ENCODE assay signal across 20 cellular contexts in the genomic region with DNA sequence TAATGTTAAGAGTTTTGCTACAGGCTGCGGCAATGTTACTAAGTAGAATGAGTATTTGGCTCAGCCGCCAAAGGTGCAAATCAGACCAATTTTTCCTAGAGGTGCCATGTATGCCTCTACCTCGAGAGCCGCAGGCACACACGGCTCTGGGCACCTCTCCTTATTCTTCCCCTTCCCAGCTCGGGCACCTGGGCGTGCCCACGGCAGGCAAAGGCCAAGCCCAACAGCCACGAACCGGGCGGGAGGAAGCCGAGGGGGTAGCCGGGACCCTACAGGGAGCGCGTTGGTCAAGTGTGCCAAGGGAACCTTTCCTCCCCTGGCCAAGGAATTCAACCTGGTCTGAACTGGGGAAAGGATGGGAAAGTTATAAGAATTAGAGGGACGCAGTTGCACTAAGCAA. TPM values are rescaled to one million over a fixed set of nuclear protein-coding genes. Genes with fewer than 3 reads are reported as not detected.
DNase-seq lines count a peak whose midpoint lies in the region; ATAC-seq and TF ChIP-seq lines count a peak whose summit lies in the region.
"Had no signal": no experiment of that assay in that cellular context is flagged by ENCODE, and none has a peak within 500 bp of the region (broad histone marks: within the 10 kb centered on the region; RNA-seq: fewer than 3 reads in every experiment).

No MANE protein-coding gene starts in this region.

- ATAC-seq in GM23338: no peak
- ATAC-seq in naive thymus-derived CD8-positive, alpha-beta T cell: no peak
- no peak for ATAC-seq in GM21515 (IDR thresholded peaks at IDR 0.05; ENCODE audit: unreplicated experiment)

- H4K20me1 ChIP-seq in GM23338 (replicated peaks; ENCODE audit: insufficient read depth): no peaks in the 10 kb centered on the region; the same call in 1 of the 2 replicates

- H3K9me3 Mint-ChIP-seq in GM23338 (peaks cover 16% of the 10 kb centered on the region; the same call in 2 of the 3 replicates), chondrocyte (ENCODE audit: low read depth) (no peaks in the 10 kb centered on the region)
- peaks cover 0 to 2% (median 0%) of the 10 kb centered on the region in 9 donors for H3K9me3 Mint-ChIP-seq in naive thymus-derived CD8-positive, alpha-beta T cell

- H3K4me2 ChIP-seq in GM23338: peak overlapping the region; percentile 84

- H2AFZ ChIP-seq in GM23338: no peak overlapping the region

- H3K4me3 Mint-ChIP-seq in GM23338: peak overlapping the region; percentile 72
- peak overlapping the region; percentile 83 for H3K4me3 Mint-ChIP-seq in chondrocyte (ENCODE audit: unreplicated experiment)
- H3K4me3 Mint-ChIP-seq in naive thymus-derived CD8-positive, alpha-beta T cell: peak overlapping the region in 9 of 10 donors; percentile 26 to 91 (median 76)

- POLR2A ChIA-PET in naive thymus-derived CD8-positive, alpha-beta T cell (lab: Charles Lee): no interaction called here

- H3F3A ChIP-seq in GM23338 (replicated peaks; ENCODE audit: low read depth): no peaks in the 10 kb centered on the region

- H3K79me2 ChIP-seq in GM23338 (replicated peaks; ENCODE audit: insufficient read depth): peaks cover 24% of the 10 kb centered on the region

- DNase-seq in AG10803 (ENCODE audit: low read depth) (no peak), GM23338 (ENCODE audit: low spot score) (no peak), chondrocyte (ENCODE audit: low spot score) (no peak), GM13976 (ENCODE audit: low spot score) (no peak), WERI-Rb-1 (no peak), NCI-H510A (lab: John Stamatoyannopoulos, UW) (no peak)
- no peak for DNase-seq in naive thymus-derived CD8-positive, alpha-beta T cell
- DNase-seq: activated CD4-positive, alpha-beta T cell treated with anti-CD3 and anti-CD28 coated beads, Interleukin-2, amount 50 U/mL, for 48 hours; brain microvascular endothelial cell; DMS79 treated with DMSO at 0.1 percent for 48 hours; esophagus squamous epithelium; GOT3; NCI-H226; stimulated activated CD4-positive, alpha-beta T cell treated with anti-CD3 and anti-CD28 coated beads, Interleukin-4, amount 100 ng/mL, for 4 hours had no signal

- no peak for TF ChIP-seq CTCF in AG10803 (conservative IDR thresholded peaks at IDR 0.05; ENCODE audit: low read length)
- TF ChIP-seq CTCF in GM23338 (conservative IDR thresholded peaks at IDR 0.05; ENCODE audit: low read depth in 2 of 2): no peak
- no peak for TF ChIP-seq CTCF in chondrocyte (IDR thresholded peaks at IDR 0.05)
- no peak for TF ChIP-seq CTCF in GM13976 (IDR thresholded peaks at IDR 0.05; ENCODE audit: borderline replicate concordance, control extremely low read depth, extremely low read depth, insufficient read depth, missing control alignments)
- no peak for TF ChIP-seq CTCF in WERI-Rb-1 (IDR thresholded peaks at IDR 0.05; ENCODE audit: low read depth, low read length)

- H3K36me3 ChIP-seq in GM23338 (ENCODE audit: insufficient read depth) (no peaks in the 10 kb centered on the region), WERI-Rb-1 (no peaks in the 10 kb centered on the region)
- H3K36me3 ChIP-seq: brain microvascular endothelial cell, esophagus squamous epithelium, neutrophil had no signal

- H3K27me3 Mint-ChIP-seq in GM23338 (ENCODE audit: insufficient read depth, low read depth, poor library complexity) (peaks cover 2% of the 10 kb centered on the region), chondrocyte (ENCODE audit: low read depth) (peaks cover 9% of the 10 kb centered on the region)
- peaks cover 0 to 3% (median 0%) of the 10 kb centered on the region in 5 donors for H3K27me3 Mint-ChIP-seq in naive thymus-derived CD8-positive, alpha-beta T cell

- in situ Hi-C loops in GM13976 (cut with MboI; ENCODE audit: low sequenced_read_pairs, unreplicated experiment): no loop called here

- peaks cover 15% of the 10 kb centered on the region for H3K9me3 ChIP-seq in WERI-Rb-1 (ENCODE audit: severe bottlenecking)
- H3K9me3 ChIP-seq: esophagus squamous epithelium, neutrophil had no signal

- H3K27ac ChIP-seq in GM23338 (ENCODE audit: low read depth): no peak overlapping the region
- no peak overlapping the region for H3K27ac ChIP-seq in WERI-Rb-1
- H3K27ac ChIP-seq: brain microvascular endothelial cell, esophagus squamous epithelium, neutrophil had no signal

- H3K4me1 ChIP-seq in GM23338 (ENCODE audit: insufficient read depth): peaks cover 6% of the 10 kb centered on the region; the same call in 1 of the 2 replicates
- H3K4me1 ChIP-seq: esophagus squamous epithelium had no signal

- peaks cover 17% of the 10 kb centered on the region; the same call in 2 of the 3 replicates for H3K36me3 Mint-ChIP-seq in GM23338 (ENCODE audit: low read depth)
- H3K36me3 Mint-ChIP-seq in chondrocyte (ENCODE audit: low read depth): no peaks in the 10 kb centered on the region
- no peaks in the 10 kb centered on the region for H3K36me3 Mint-ChIP-seq in naive thymus-derived CD8-positive, alpha-beta T cell
- H3K36me3 Mint-ChIP-seq: IgD-negative memory B cell had no signal

- H3K27ac Mint-ChIP-seq in GM23338 (no peak overlapping the region), chondrocyte (ENCODE audit: unreplicated experiment) (peak overlapping the region; percentile 80)
- H3K27ac Mint-ChIP-seq in naive thymus-derived CD8-positive, alpha-beta T cell: peak overlapping the region in 5 of 10 donors; percentile 2 to 76 (median 33)
- H3K27ac Mint-ChIP-seq: IgD-negative memory B cell had no signal

- H3K27me3 ChIP-seq in GM23338 (ENCODE audit: insufficient read depth): no peaks in the 10 kb centered on the region
- H3K27me3 ChIP-seq in WERI-Rb-1 (ENCODE audit: insufficient read depth, low read depth, severe bottlenecking): no peaks in the 10 kb centered on the region
- H3K27me3 ChIP-seq: brain microvascular endothelial cell had no signal

- H3K4me3 ChIP-seq in AG10803 (ENCODE audit: low read length) (peak overlapping the region; percentile 53), GM23338 (peak overlapping the region; percentile 69), WERI-Rb-1 (ENCODE audit: low read depth, low read length) (no peak overlapping the region)

- H3K4me1 Mint-ChIP-seq in GM23338 (peaks cover 14% of the 10 kb centered on the region), chondrocyte (ENCODE audit: low read depth) (peaks cover 2% of the 10 kb centered on the region)
- peaks cover 3 to 18% (median 9%) of the 10 kb centered on the region in 4 donors for H3K4me1 Mint-ChIP-seq in naive thymus-derived CD8-positive, alpha-beta T cell

- no peaks in the 10 kb centered on the region for H3K9me2 ChIP-seq in GM23338 (ENCODE audit: insufficient read depth)

TF ChIP-seq in GM23338, 12 proteins besides CTCF, POLR2A, EP300 and RAD21 (continues in another document):
- TF ChIP-seq EZH2phosphoT487 (IDR thresholded peaks at IDR 0.05; ENCODE audit: unreplicated experiment) (no peak), STAT1 (IDR thresholded peaks at IDR 0.05; ENCODE audit: unreplicated experiment) (no peak)

RNA-seq across cellular contexts. Expression of gene LRRC3, which starts 31.0 kb away (rescaled TPM):
- 4.4 and 6.8 TPM in 2 replicates for total RNA-seq in GM23338 (2014; rRNA removed; shearing (Covaris generic))
- polyA plus RNA-seq in GM23338 (2016; fragmentation: Nextera tagmentation; extraction: Ambion mirVana): 0.95 and 1.2 TPM in 2 replicates
- total RNA-seq in chondrocyte: 3.3 to 8.0 TPM (median 7.4 TPM) in 3 replicates
- total RNA-seq in naive thymus-derived CD8-positive, alpha-beta T cell: under 1 TPM; 0.88 to 0.91 TPM
- under 1 TPM; 0.06 to 0.32 (median 0.08) TPM for polyA plus RNA-seq in naive thymus-derived CD8-positive, alpha-beta T cell

RNA-seq across cellular contexts. Expression of gene KRTAP10-1, which starts 53.7 kb away (rescaled TPM):
- total RNA-seq in GM23338 (2014; rRNA removed; shearing (Covaris generic)): not detected in 2 replicates
- polyA plus RNA-seq in GM23338 (2016; fragmentation: Nextera tagmentation; extraction: Ambion mirVana): not detected in 2 replicates
- total RNA-seq in chondrocyte: not detected in 3 replicates
- not detected for total RNA-seq in naive thymus-derived CD8-positive, alpha-beta T cell
- polyA plus RNA-seq in naive thymus-derived CD8-positive, alpha-beta T cell: not detected
- total RNA-seq: dermis microvascular lymphatic vessel endothelial cell, esophagus squamous epithelium, ureter had no signal
- polyA plus RNA-seq: BJ, IgD-negative memory B cell had no signal
